1 cellular context compared by ENCODE assay signal in genomic region chr5:92927291-92927778, GRCh38.
TF ChIP-seq lines count a peak whose summit lies in the region.

No MANE protein-coding gene starts in this region.

TF ChIP-seq in HepG2, 621 proteins besides CTCF, POLR2A, EP300 and RAD21 (continued from another document and continues in another):
- TF ChIP-seq ZBTB43 (CRISPR knock-in tag; conservative IDR thresholded peaks at IDR 0.05) (no peak), EZH2 (conservative IDR thresholded peaks at IDR 0.05; ENCODE audit: low read depth, low read length) (no peak), NBN (conservative IDR thresholded peaks at IDR 0.05) (no peak), FLYWCH1 (CRISPR knock-in tag; IDR thresholded peaks at IDR 0.05) (no peak), ETS1 (CRISPR knock-in tag; IDR thresholded peaks at IDR 0.05) (no peak), ZNF558 (CRISPR knock-in tag; IDR thresholded peaks at IDR 0.05; ENCODE audit: borderline replicate concordance) (no peak), TARDBP (CRISPR knock-in tag; IDR thresholded peaks at IDR 0.05) (peak; percentile 83), FOXO1 (CRISPR knock-in tag; IDR thresholded peaks at IDR 0.05) (peak; percentile 98), YY1 (IDR thresholded peaks at IDR 0.05; ENCODE audit: insufficient read depth, insufficient replicate concordance, low read depth, low read length) (peak; percentile 48), MYNN (CRISPR knock-in tag; IDR thresholded peaks at IDR 0.05; ENCODE audit: low read depth) (no peak), NFIB (CRISPR knock-in tag; IDR thresholded peaks at IDR 0.05; ENCODE audit: borderline replicate concordance) (no peak), MTERF4 (CRISPR knock-in tag; IDR thresholded peaks at IDR 0.05) (no peak), ZNF781 (CRISPR knock-in tag; IDR thresholded peaks at IDR 0.05; ENCODE audit: borderline replicate concordance, not compliant biosample characterization) (no peak), PPARG (CRISPR knock-in tag; conservative IDR thresholded peaks at IDR 0.05) (peak; percentile 87), ZNF598 (CRISPR knock-in tag; IDR thresholded peaks at IDR 0.05; ENCODE audit: borderline replicate concordance) (no peak), ZBTB21 (CRISPR knock-in tag; IDR thresholded peaks at IDR 0.05) (peak; percentile 76; the same call in 1 of the 2 replicates), JARID2 (CRISPR knock-in tag; IDR thresholded peaks at IDR 0.05; ENCODE audit: insufficient replicate concordance) (no peak), MAZ (IDR thresholded peaks at IDR 0.05; ENCODE audit: borderline replicate concordance, low read depth, low read length) (no peak), MAZ (CRISPR knock-in tag; IDR thresholded peaks at IDR 0.05; ENCODE audit: low read depth) (0 out of 2 replicates have a peak, but pooled peaks have one; percentile 45), SMAD1 (CRISPR knock-in tag; IDR thresholded peaks at IDR 0.05; ENCODE audit: borderline replicate concordance, low read depth) (peak; percentile 72; the same call in 1 of the 2 replicates), NCOA1 (CRISPR knock-in tag; IDR thresholded peaks at IDR 0.05) (no peak), HNF4A (CRISPR knock-in tag; IDR thresholded peaks at IDR 0.05) (peak; percentile 34), HNRNPUL1 (IDR thresholded peaks at IDR 0.05; ENCODE audit: low read depth, low read length) (no peak), ZFP37 (CRISPR knock-in tag; IDR thresholded peaks at IDR 0.05; ENCODE audit: borderline replicate concordance) (peak; percentile 20; the same call in 1 of the 2 replicates), ZNF235 (CRISPR knock-in tag; IDR thresholded peaks at IDR 0.05; ENCODE audit: borderline replicate concordance) (no peak), NFE2L1 (CRISPR knock-in tag; IDR thresholded peaks at IDR 0.05; ENCODE audit: borderline replicate concordance) (no peak), SATB2 (CRISPR knock-in tag; IDR thresholded peaks at IDR 0.05) (no peak), FOXK2 (IDR thresholded peaks at IDR 0.05) (peak; percentile 61; the same call in 1 of the 2 replicates), TOE1 (CRISPR knock-in tag; IDR thresholded peaks at IDR 0.05) (no peak), MAFG (CRISPR knock-in tag; IDR thresholded peaks at IDR 0.05) (no peak), RORA (CRISPR knock-in tag; IDR thresholded peaks at IDR 0.05) (no peak), SKI (IDR thresholded peaks at IDR 0.05; ENCODE audit: partially characterized antibody) (peak; percentile 46), CBX1 (IDR thresholded peaks at IDR 0.05; ENCODE audit: low read depth) (peak; percentile 81), KDM5B (CRISPR knock-in tag; IDR thresholded peaks at IDR 0.05; ENCODE audit: borderline replicate concordance) (0 out of 2 replicates have a peak, but pooled peaks have one; percentile 50), ZNF281 (CRISPR knock-in tag; IDR thresholded peaks at IDR 0.05; ENCODE audit: borderline replicate concordance) (peak; percentile 71; the same call in 1 of the 2 replicates), HDAC6 (IDR thresholded peaks at IDR 0.05; ENCODE audit: low read depth, low read length) (no peak), BRF2 (CRISPR knock-in tag; IDR thresholded peaks at IDR 0.05) (no peak), TBX3 (IDR thresholded peaks at IDR 0.05; ENCODE audit: borderline replicate concordance) (peak; percentile 95), SMAD9 (CRISPR knock-in tag; IDR thresholded peaks at IDR 0.05) (0 out of 2 replicates have a peak, but pooled peaks have one; percentile 44), TEAD3 (CRISPR knock-in tag; optimal IDR thresholded peaks at IDR 0.05; ENCODE audit: borderline replicate concordance) (peak; percentile 79), NFIC (IDR thresholded peaks at IDR 0.05; ENCODE audit: low read length) (peak; percentile 94), ZFX (CRISPR knock-in tag; IDR thresholded peaks at IDR 0.05; ENCODE audit: low read depth) (peak; percentile 87), ZNF724P (CRISPR knock-in tag; IDR thresholded peaks at IDR 0.05; ENCODE audit: borderline replicate concordance) (no peak), KLF12 (CRISPR knock-in tag; IDR thresholded peaks at IDR 0.05; ENCODE audit: borderline replicate concordance) (no peak), ZNF605 (CRISPR knock-in tag; IDR thresholded peaks at IDR 0.05) (peak; percentile 85), RBM39 (IDR thresholded peaks at IDR 0.05; ENCODE audit: low read depth, low read length, poor library complexity, severe bottlenecking) (no peak), KAT7 (CRISPR knock-in tag; IDR thresholded peaks at IDR 0.05; ENCODE audit: borderline replicate concordance) (peak; percentile 43; the same call in 1 of the 2 replicates)
- TF ChIP-seq, protein P1, sequence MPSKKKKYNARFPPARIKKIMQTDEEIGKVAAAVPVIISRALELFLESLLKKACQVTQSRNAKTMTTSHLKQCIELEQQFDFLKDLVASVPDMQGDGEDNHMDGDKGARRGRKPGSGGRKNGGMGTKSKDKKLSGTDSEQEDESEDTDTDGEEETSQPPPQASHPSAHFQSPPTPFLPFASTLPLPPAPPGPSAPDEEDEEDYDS (CRISPR knock-in tag; IDR thresholded peaks at IDR 0.05) = peak; percentile 45; the same call in 1 of the 2 replicates
- TF ChIP-seq, protein P2, sequence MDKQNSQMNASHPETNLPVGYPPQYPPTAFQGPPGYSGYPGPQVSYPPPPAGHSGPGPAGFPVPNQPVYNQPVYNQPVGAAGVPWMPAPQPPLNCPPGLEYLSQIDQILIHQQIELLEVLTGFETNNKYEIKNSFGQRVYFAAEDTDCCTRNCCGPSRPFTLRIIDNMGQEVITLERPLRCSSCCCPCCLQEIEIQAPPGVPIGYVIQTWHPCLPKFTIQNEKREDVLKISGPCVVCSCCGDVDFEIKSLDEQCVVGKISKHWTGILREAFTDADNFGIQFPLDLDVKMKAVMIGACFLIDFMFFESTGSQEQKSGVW (CRISPR knock-in tag; IDR thresholded peaks at IDR 0.05; ENCODE audit: borderline replicate concordance) = no peak
- TF ChIP-seq, protein P3, sequence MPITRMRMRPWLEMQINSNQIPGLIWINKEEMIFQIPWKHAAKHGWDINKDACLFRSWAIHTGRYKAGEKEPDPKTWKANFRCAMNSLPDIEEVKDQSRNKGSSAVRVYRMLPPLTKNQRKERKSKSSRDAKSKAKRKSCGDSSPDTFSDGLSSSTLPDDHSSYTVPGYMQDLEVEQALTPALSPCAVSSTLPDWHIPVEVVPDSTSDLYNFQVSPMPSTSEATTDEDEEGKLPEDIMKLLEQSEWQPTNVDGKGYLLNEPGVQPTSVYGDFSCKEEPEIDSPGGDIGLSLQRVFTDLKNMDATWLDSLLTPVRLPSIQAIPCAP (CRISPR knock-in tag; IDR thresholded peaks at IDR 0.05; ENCODE audit: low read depth) = no peak
- TF ChIP-seq, protein P4, sequence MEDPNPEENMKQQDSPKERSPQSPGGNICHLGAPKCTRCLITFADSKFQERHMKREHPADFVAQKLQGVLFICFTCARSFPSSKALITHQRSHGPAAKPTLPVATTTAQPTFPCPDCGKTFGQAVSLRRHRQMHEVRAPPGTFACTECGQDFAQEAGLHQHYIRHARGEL (CRISPR knock-in tag; IDR thresholded peaks at IDR 0.05) = no peak
- TF ChIP-seq, protein P5, sequence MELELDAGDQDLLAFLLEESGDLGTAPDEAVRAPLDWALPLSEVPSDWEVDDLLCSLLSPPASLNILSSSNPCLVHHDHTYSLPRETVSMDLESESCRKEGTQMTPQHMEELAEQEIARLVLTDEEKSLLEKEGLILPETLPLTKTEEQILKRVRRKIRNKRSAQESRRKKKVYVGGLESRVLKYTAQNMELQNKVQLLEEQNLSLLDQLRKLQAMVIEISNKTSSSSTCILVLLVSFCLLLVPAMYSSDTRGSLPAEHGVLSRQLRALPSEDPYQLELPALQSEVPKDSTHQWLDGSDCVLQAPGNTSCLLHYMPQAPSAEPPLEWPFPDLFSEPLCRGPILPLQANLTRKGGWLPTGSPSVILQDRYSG (CRISPR knock-in tag; IDR thresholded peaks at IDR 0.05) = no peak
- TF ChIP-seq, protein P6, sequence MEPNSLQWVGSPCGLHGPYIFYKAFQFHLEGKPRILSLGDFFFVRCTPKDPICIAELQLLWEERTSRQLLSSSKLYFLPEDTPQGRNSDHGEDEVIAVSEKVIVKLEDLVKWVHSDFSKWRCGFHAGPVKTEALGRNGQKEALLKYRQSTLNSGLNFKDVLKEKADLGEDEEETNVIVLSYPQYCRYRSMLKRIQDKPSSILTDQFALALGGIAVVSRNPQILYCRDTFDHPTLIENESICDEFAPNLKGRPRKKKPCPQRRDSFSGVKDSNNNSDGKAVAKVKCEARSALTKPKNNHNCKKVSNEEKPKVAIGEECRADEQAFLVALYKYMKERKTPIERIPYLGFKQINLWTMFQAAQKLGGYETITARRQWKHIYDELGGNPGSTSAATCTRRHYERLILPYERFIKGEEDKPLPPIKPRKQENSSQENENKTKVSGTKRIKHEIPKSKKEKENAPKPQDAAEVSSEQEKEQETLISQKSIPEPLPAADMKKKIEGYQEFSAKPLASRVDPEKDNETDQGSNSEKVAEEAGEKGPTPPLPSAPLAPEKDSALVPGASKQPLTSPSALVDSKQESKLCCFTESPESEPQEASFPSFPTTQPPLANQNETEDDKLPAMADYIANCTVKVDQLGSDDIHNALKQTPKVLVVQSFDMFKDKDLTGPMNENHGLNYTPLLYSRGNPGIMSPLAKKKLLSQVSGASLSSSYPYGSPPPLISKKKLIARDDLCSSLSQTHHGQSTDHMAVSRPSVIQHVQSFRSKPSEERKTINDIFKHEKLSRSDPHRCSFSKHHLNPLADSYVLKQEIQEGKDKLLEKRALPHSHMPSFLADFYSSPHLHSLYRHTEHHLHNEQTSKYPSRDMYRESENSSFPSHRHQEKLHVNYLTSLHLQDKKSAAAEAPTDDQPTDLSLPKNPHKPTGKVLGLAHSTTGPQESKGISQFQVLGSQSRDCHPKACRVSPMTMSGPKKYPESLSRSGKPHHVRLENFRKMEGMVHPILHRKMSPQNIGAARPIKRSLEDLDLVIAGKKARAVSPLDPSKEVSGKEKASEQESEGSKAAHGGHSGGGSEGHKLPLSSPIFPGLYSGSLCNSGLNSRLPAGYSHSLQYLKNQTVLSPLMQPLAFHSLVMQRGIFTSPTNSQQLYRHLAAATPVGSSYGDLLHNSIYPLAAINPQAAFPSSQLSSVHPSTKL (CRISPR knock-in tag; IDR thresholded peaks at IDR 0.05) = peak; percentile 99
- TF ChIP-seq, protein P7, sequence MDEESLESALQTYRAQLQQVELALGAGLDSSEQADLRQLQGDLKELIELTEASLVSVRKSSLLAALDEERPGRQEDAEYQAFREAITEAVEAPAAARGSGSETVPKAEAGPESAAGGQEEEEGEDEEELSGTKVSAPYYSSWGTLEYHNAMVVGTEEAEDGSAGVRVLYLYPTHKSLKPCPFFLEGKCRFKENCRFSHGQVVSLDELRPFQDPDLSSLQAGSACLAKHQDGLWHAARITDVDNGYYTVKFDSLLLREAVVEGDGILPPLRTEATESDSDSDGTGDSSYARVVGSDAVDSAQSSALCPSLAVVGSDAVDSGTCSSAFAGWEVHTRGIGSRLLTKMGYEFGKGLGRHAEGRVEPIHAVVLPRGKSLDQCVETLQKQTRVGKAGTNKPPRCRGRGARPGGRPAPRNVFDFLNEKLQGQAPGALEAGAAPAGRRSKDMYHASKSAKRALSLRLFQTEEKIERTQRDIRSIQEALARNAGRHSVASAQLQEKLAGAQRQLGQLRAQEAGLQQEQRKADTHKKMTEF (CRISPR knock-in tag; IDR thresholded peaks at IDR 0.05) = peak; percentile 96
